Comparison of ENCODE assay signal across 8 cellular contexts in genomic region chr22:37659066-37659896, GRCh38. TPM values are rescaled to one million over a fixed set of nuclear protein-coding genes. Genes with fewer than 3 reads are reported as not detected.
DNase-seq lines count a peak whose midpoint lies in the region; ATAC-seq, FAIRE-seq and TF ChIP-seq lines count a peak whose summit lies in the region.

No MANE protein-coding gene starts in this region.

- peak overlapping the region; percentile 74 for H3K27ac Mint-ChIP-seq in Calu3 (ENCODE audit: unreplicated experiment)

- under 1% methylated on average over 48 of the region's 68 CpGs for WGBS in K562 (ENCODE audit: insufficient coverage, low coverage, missing lambda C conversion rate)
- WGBS in transverse colon (ENCODE audit: low coverage in 1 of 2), 2 donors = 1% methylated on average over 47 of the region's 68 CpGs; no CpG with 5 or more reads in 1 of the 2 donors

- CTCF ChIA-PET in Calu3 (lab: Charles Lee) = interaction anchor here (0.6 to 2.0 kb wide), 4 partner anchors 16 to 133 kb away, joined by 4 to 27 read pairs (median 7); partner anchors contain the start of gene GGA1
- CTCF ChIA-PET in K562 (lab: Yijun Ruan, JAX; ENCODE audit: low intra/inter-chr PET ratio) = no interaction called here

- FAIRE-seq in K562 (lab: Jason Lieb, UNC) = no peak

- TF ChIP-seq RAD21 in K562 (CRISPR knock-in tag; conservative IDR thresholded peaks at IDR 0.05 in 1 of 2, IDR thresholded peaks at IDR 0.05 in 1 of 2) = no peak

- peaks cover 46% of the 10 kb centered on the region for H3K79me2 ChIP-seq in Karpas-422 (ENCODE audit: low read length)
- H3K79me2 ChIP-seq in K562 (ENCODE audit: control insufficient read depth, insufficient read depth, low read length) = peaks cover 55% of the 10 kb centered on the region

- H3K36me3 Mint-ChIP-seq in Calu3 (ENCODE audit: insufficient read depth, unreplicated experiment) = peaks cover 27% of the 10 kb centered on the region

- TF ChIP-seq CTCF in Calu3 (IDR thresholded peaks at IDR 0.05; ENCODE audit: unreplicated experiment) = no peak
- no peak for TF ChIP-seq CTCF in K562 (IDR thresholded peaks at IDR 0.05 in 2 of 3, conservative IDR thresholded peaks at IDR 0.05 in 1 of 3; ENCODE audit: insufficient read depth in 2 of 3, low read depth in 1 of 3, low read length in 3 of 3)
- no peak for TF ChIP-seq CTCF in lower lobe of right lung (IDR thresholded peaks at IDR 0.05)
- no peak for TF ChIP-seq CTCF in transverse colon (IDR thresholded peaks at IDR 0.05)

- no peaks in the 10 kb centered on the region for H3K9me2 ChIP-seq in Karpas-422 (replicated peaks; ENCODE audit: insufficient read depth, low read length)

- H3K9me3 ChIP-seq in Karpas-422 (ENCODE audit: low read length) (no peaks in the 10 kb centered on the region), K562 (replicated peaks; ENCODE audit: control insufficient read depth, insufficient read depth, low read depth, low read length) (no peaks in the 10 kb centered on the region), lower lobe of right lung (no peaks in the 10 kb centered on the region), transverse colon (no peaks in the 10 kb centered on the region)

- peaks cover 3% of the 10 kb centered on the region; the same call in 1 of the 2 replicates for H3K36me3 ChIP-seq in Karpas-422 (ENCODE audit: insufficient read depth, low read length)
- H3K36me3 ChIP-seq in K562 (ENCODE audit: control insufficient read depth, insufficient read depth, low read length) = peaks cover 34% of the 10 kb centered on the region; the same call in 2 of the 3 replicates
- H3K36me3 ChIP-seq in lower lobe of right lung = no peaks in the 10 kb centered on the region
- no peaks in the 10 kb centered on the region for H3K36me3 ChIP-seq in transverse colon

- H3K9me3 Mint-ChIP-seq in Calu3 (ENCODE audit: low read depth, unreplicated experiment) = no peaks in the 10 kb centered on the region

- H3K4me1 ChIP-seq in Karpas-422 (ENCODE audit: low read length) = peaks cover 43% of the 10 kb centered on the region
- peaks cover 20 to 27% of the 10 kb centered on the region in 2 experiments for H3K4me1 ChIP-seq in K562 (replicated peaks in 1 of 2; ENCODE audit: control insufficient read depth in 2 of 2, insufficient read depth in 2 of 2, low read length in 2 of 2)
- H3K4me1 ChIP-seq in lower lobe of right lung = peaks cover 39% of the 10 kb centered on the region
- H3K4me1 ChIP-seq in transverse colon = peaks cover 24 to 72% (median 54%) of the 10 kb centered on the region in 4 donors

- H3K27me3 ChIP-seq in Karpas-422 (ENCODE audit: low read length) (no peaks in the 10 kb centered on the region), K562 (ENCODE audit: control insufficient read depth in 2 of 2, insufficient read depth in 2 of 2, low read length in 2 of 2) (no peaks in the 10 kb centered on the region), lower lobe of right lung (ENCODE audit: low read depth) (no peaks in the 10 kb centered on the region), transverse colon (no peaks in the 10 kb centered on the region)

- in situ Hi-C loops in K562 (cut with MboI) (no loop called here), transverse colon (cut with MboI; ENCODE audit: low pct_ligation_motif_present in 1 of 4, low pct_unique_long_range_greater_than_20kb in 1 of 4, low sequenced_read_pairs in 3 of 4) (no loop called here)

- H4K20me1 ChIP-seq in Karpas-422 (ENCODE audit: insufficient read depth, low read depth, low read length) (peaks cover 41% of the 10 kb centered on the region), K562 (replicated peaks; ENCODE audit: control insufficient read depth, insufficient read depth, low read length) (peaks cover 17% of the 10 kb centered on the region)

- peak overlapping the region; percentile 92 for H3K4me3 Mint-ChIP-seq in Calu3 (ENCODE audit: low read depth, unreplicated experiment)

- ATAC-seq in GM19467 (IDR thresholded peaks at IDR 0.05; ENCODE audit: unreplicated experiment) (peak; percentile 14), K562 (no peak), lower lobe of right lung (no peak)

- H3K9ac ChIP-seq in Karpas-422 (ENCODE audit: low read length) (peak overlapping the region; percentile 87), K562 (ENCODE audit: insufficient read depth in 1 of 2, low read depth in 2 of 2, low read length in 2 of 2) (peak overlapping the region; percentile 85 to 97)

- no peak overlapping the region for H2AFZ ChIP-seq in Karpas-422 (ENCODE audit: low read length)
- no peak overlapping the region for H2AFZ ChIP-seq in K562 (ENCODE audit: low read depth, low read length)

- intact Hi-C loops in Calu3 (cut with micrococcal nuclease; ENCODE audit: unreplicated experiment) = no loop called here
- intact Hi-C loops in K562 (cut with micrococcal nuclease) = no loop called here
- intact Hi-C loops in lower lobe of right lung (cut with DNase I) = no loop called here
- intact Hi-C loops in transverse colon (cut with DNase I; ENCODE audit: low total_unique reads) = no loop called here

- H3K4me3 ChIP-seq in Karpas-422 (ENCODE audit: low read length) (peak overlapping the region; percentile 78), K562 (peak overlapping the region; percentile 63), lower lobe of right lung (peak overlapping the region; percentile 48), transverse colon (peak overlapping the region; percentile 57 to 78 (median 69))

- H3K27me3 Mint-ChIP-seq in Calu3 (ENCODE audit: unreplicated experiment) = no peaks in the 10 kb centered on the region

- BruUV-seq in Calu3 (replicated peaks; lab: Mats Ljungman, UMichigan) (no TSS peak), K562 (replicated peaks; lab: Mats Ljungman, UMichigan) (TSS peak; percentile 67)

- H3K27ac ChIP-seq in Karpas-422 (ENCODE audit: low read length) = peak overlapping the region; percentile 71
- peak overlapping the region; percentile 88 for H3K27ac ChIP-seq in K562 (ENCODE audit: extremely low read depth, low read depth, low read length)
- no peak overlapping the region for H3K27ac ChIP-seq in lower lobe of right lung
- peak overlapping the region; percentile 87 to 93 (median 90) for H3K27ac ChIP-seq in transverse colon

- H3K4me1 Mint-ChIP-seq in Calu3 (ENCODE audit: low read depth, unreplicated experiment) = peaks cover 40% of the 10 kb centered on the region

- TF ChIP-seq POLR2A in K562 (conservative IDR thresholded peaks at IDR 0.05) (no peak), transverse colon (IDR thresholded peaks at IDR 0.05) (peak; percentile 72)

- TF ChIP-seq EP300 in K562 (IDR thresholded peaks at IDR 0.05; ENCODE audit: low read length) (no peak), transverse colon (IDR thresholded peaks at IDR 0.05; ENCODE audit: low read depth) (no peak)

- peaks cover 4% of the 10 kb centered on the region for H3K9me1 ChIP-seq in K562 (ENCODE audit: control insufficient read depth, insufficient read depth, low read length)

- DNase-seq in Calu3 (no peak), Karpas-422 (peak; percentile 75), K562 (ENCODE audit: extremely low read depth in 1 of 4, low spot score in 3 of 4) (peak in 3 of 4 experiments; percentile 38 to 55 (median 50)), lower lobe of right lung (peak; percentile 64), transverse colon (peak; percentile 81), activated gamma-delta T cell (lab: John Stamatoyannopoulos, UW) (no peak), NCI-H510A treated with DMSO at 0.1 percent for 48 hours (lab: John Stamatoyannopoulos, UW) (no peak)

- peak overlapping the region; percentile 96 for H3K4me2 ChIP-seq in Karpas-422 (ENCODE audit: low read depth, low read length, poor library complexity, severe bottlenecking)
- peak overlapping the region; percentile 92 for H3K4me2 ChIP-seq in K562 (ENCODE audit: insufficient read depth, low read length)

- POLR2A ChIA-PET in K562 (lab: Yijun Ruan, JAX) = interaction anchor here (0.7 to 1.7 kb wide), 7 partner anchors 14 to 117 kb away, joined by 3 to 12 read pairs (median 3); partner anchors contain the start of genes GGA1 and LGALS1

RNA-seq across cellular contexts. Expression of gene PDXP, which starts 0.8 kb away (rescaled TPM):
- 18.4 and 21.4 TPM in 2 replicates for total RNA-seq in Calu3 (2022)
- total RNA-seq in Karpas-422 (2014; rRNA removed; shearing (Covaris generic); ENCODE audit: low replicate concordance) = 75.3 and 78.9 TPM in 2 replicates
- 8.1 and 23.1 TPM in 2 replicates for total RNA-seq in K562 (2011; cell fraction: chromatin; rRNA removed; ENCODE audit: low replicate concordance)
- 20.8 and 21.3 TPM in 2 replicates for total RNA-seq in K562 (2011; cell fraction: nucleolus; rRNA removed)
- 19.4 and 21.3 TPM in 2 replicates for total RNA-seq in K562 (2011; cell fraction: nucleoplasm; rRNA removed)
- total RNA-seq in K562 (2014; rRNA removed) = 38.8 and 55.8 TPM in 2 replicates
- 27.6 and 29.0 TPM in 2 replicates for total RNA-seq in K562 (2014; rRNA removed; fragmentation: Illumina TruSeq; extraction: Trizol)
- total RNA-seq in K562 (2015; rRNA removed; fragmentation: Illumina TruSeq; extraction: Trizol) = 30.9 and 32.5 TPM in 2 replicates
- 47.5 and 50.0 TPM in 2 replicates for total RNA-seq in K562 (2021)
- 42.8 and 51.4 TPM in 2 replicates for polyA plus RNA-seq in K562 (2011; rRNA removed)
- 73.7 and 106 TPM in 2 replicates for polyA plus RNA-seq in K562 (2011; cell fraction: cytosol; rRNA removed)
- polyA plus RNA-seq in K562 (2011; cell fraction: nucleus; rRNA removed) = 34.8 and 35.2 TPM in 2 replicates
- 25.7 and 42.5 TPM in 2 replicates for polyA plus RNA-seq in K562 (2012)
- polyA plus RNA-seq in K562 (2014; fragmentation: Illumina TruSeq; extraction: Trizol) = 54.2 and 62.3 TPM in 2 replicates
- polyA plus RNA-seq in K562 (2014; fragmentation: Nextera tagmentation; extraction: Ambion mirVana) = 10 to 100 TPM in 1 of 2 experiments, 1 to 10 TPM in 1; 7.9 to 11.8 TPM
- 45.7 and 47.8 TPM in 2 replicates for polyA plus RNA-seq in K562 (2014; rRNA removed)
- 21.5 and 27.1 TPM in 2 replicates for polyA minus RNA-seq in K562 (2011; rRNA and poly(A)+ RNA removed)
- 30.1 and 30.4 TPM in 2 replicates for polyA minus RNA-seq in K562 (2011; cell fraction: cytosol; rRNA and poly(A)+ RNA removed)
- 8.6 and 12.3 TPM in 2 replicates for polyA minus RNA-seq in K562 (2011; cell fraction: nucleus; rRNA and poly(A)+ RNA removed)
- 3.9 TPM for total RNA-seq in lower lobe of right lung
- 100 to 1,000 TPM in 1 of 4 donors, 10 to 100 TPM in 3; 28.9 to 126 (median 50.7) TPM for total RNA-seq in transverse colon

RNA-seq across cellular contexts. Expression of gene LGALS1, which starts 16.2 kb away (rescaled TPM):
- 61.4 and 72.3 TPM in 2 replicates for total RNA-seq in Calu3 (2022)
- 288 and 308 TPM in 2 replicates for total RNA-seq in Karpas-422 (2014; rRNA removed; shearing (Covaris generic); ENCODE audit: low replicate concordance)
- 14.2 and 41.4 TPM in 2 replicates for total RNA-seq in K562 (2011; cell fraction: chromatin; rRNA removed; ENCODE audit: low replicate concordance)
- total RNA-seq in K562 (2011; cell fraction: nucleolus; rRNA removed) = 152 and 183 TPM in 2 replicates
- 99.6 and 131 TPM in 2 replicates for total RNA-seq in K562 (2011; cell fraction: nucleoplasm; rRNA removed)
- 373 and 487 TPM in 2 replicates for total RNA-seq in K562 (2014; rRNA removed)
- 94.3 and 160 TPM in 2 replicates for total RNA-seq in K562 (2014; rRNA removed; fragmentation: Illumina TruSeq; extraction: Trizol)
- total RNA-seq in K562 (2015; rRNA removed; fragmentation: Illumina TruSeq; extraction: Trizol) = 455 and 466 TPM in 2 replicates
- total RNA-seq in K562 (2021) = 330 and 373 TPM in 2 replicates
- 800 and 995 TPM in 2 replicates for polyA plus RNA-seq in K562 (2011; rRNA removed)
- 1,618 and 2,500 TPM in 2 replicates for polyA plus RNA-seq in K562 (2011; cell fraction: cytosol; rRNA removed)
- 492 and 635 TPM in 2 replicates for polyA plus RNA-seq in K562 (2011; cell fraction: nucleus; rRNA removed)
- 1,292 and 1,616 TPM in 2 replicates for polyA plus RNA-seq in K562 (2012)
- polyA plus RNA-seq in K562 (2014; fragmentation: Illumina TruSeq; extraction: Trizol) = 189 and 298 TPM in 2 replicates
- 100 to 1,000 TPM; 240 to 301 TPM for polyA plus RNA-seq in K562 (2014; fragmentation: Nextera tagmentation; extraction: Ambion mirVana)
- polyA plus RNA-seq in K562 (2014; rRNA removed) = 474 and 680 TPM in 2 replicates
- 187 and 354 TPM in 2 replicates for polyA minus RNA-seq in K562 (2011; rRNA and poly(A)+ RNA removed)
- 194 and 200 TPM in 2 replicates for polyA minus RNA-seq in K562 (2011; cell fraction: cytosol; rRNA and poly(A)+ RNA removed)
- polyA minus RNA-seq in K562 (2011; cell fraction: nucleus; rRNA and poly(A)+ RNA removed) = 64.1 and 86.9 TPM in 2 replicates
- total RNA-seq in lower lobe of right lung = 425 TPM
- total RNA-seq in transverse colon = 100 to 1,000 TPM; 196 to 558 (median 224) TPM

RNA-seq across cellular contexts. Expression of gene SH3BP1, which starts 19.8 kb away (rescaled TPM):
- total RNA-seq in Calu3 (2022) (13.0 and 17.6 TPM in 2 replicates), K562 (2014; rRNA removed) (18.6 and 21.2 TPM in 2 replicates), K562 (2014; rRNA removed; fragmentation: Illumina TruSeq; extraction: Trizol) (7.4 and 9.7 TPM in 2 replicates), K562 (2015; rRNA removed; fragmentation: Illumina TruSeq; extraction: Trizol) (9.3 and 9.4 TPM in 2 replicates), K562 (2021) (29.9 and 36.2 TPM in 2 replicates), lower lobe of right lung (34.8 TPM), transverse colon (100 to 1,000 TPM in 2 of 4 donors, 10 to 100 TPM in 2; 53.1 to 158 (median 84.7) TPM)
- 43.2 and 50.4 TPM in 2 replicates for total RNA-seq in Karpas-422 (2014; rRNA removed; shearing (Covaris generic); ENCODE audit: low replicate concordance)
- total RNA-seq in K562 (2011; cell fraction: chromatin; rRNA removed; ENCODE audit: low replicate concordance) = 27.4 and 84.8 TPM in 2 replicates
- 40.0 and 41.0 TPM in 2 replicates for total RNA-seq in K562 (2011; cell fraction: nucleolus; rRNA removed)
- 21.5 and 25.7 TPM in 2 replicates for total RNA-seq in K562 (2011; cell fraction: nucleoplasm; rRNA removed)
- polyA plus RNA-seq in K562 (2011; rRNA removed) (11.5 and 14.9 TPM in 2 replicates), K562 (2014; fragmentation: Illumina TruSeq; extraction: Trizol) (32.1 and 36.0 TPM in 2 replicates), K562 (2014; fragmentation: Nextera tagmentation; extraction: Ambion mirVana) (under 1 TPM; 0.10 to 0.17 TPM), K562 (2014; rRNA removed) (8.7 and 10.4 TPM in 2 replicates)
- polyA plus RNA-seq in K562 (2011; cell fraction: cytosol; rRNA removed) = 10.1 and 21.2 TPM in 2 replicates
- polyA plus RNA-seq in K562 (2011; cell fraction: nucleus; rRNA removed) = 23.7 and 33.6 TPM in 2 replicates
- 34.0 and 58.5 TPM in 2 replicates for polyA plus RNA-seq in K562 (2012)
- 16.7 and 17.5 TPM in 2 replicates for polyA minus RNA-seq in K562 (2011; rRNA and poly(A)+ RNA removed)
- polyA minus RNA-seq in K562 (2011; cell fraction: cytosol; rRNA and poly(A)+ RNA removed) = 12.7 and 19.9 TPM in 2 replicates
- polyA minus RNA-seq in K562 (2011; cell fraction: nucleus; rRNA and poly(A)+ RNA removed) = 13.7 and 15.5 TPM in 2 replicates

RNA-seq across cellular contexts. Expression of gene NOL12, which starts 26.9 kb away (rescaled TPM):
- total RNA-seq in Calu3 (2022) (23.7 and 26.8 TPM in 2 replicates), K562 (2014; rRNA removed) (40.9 and 42.2 TPM in 2 replicates), K562 (2014; rRNA removed; fragmentation: Illumina TruSeq; extraction: Trizol) (8.4 and 13.9 TPM in 2 replicates), K562 (2015; rRNA removed; fragmentation: Illumina TruSeq; extraction: Trizol) (29.1 and 33.7 TPM in 2 replicates), K562 (2021) (26.8 and 28.5 TPM in 2 replicates), lower lobe of right lung (23.0 TPM), transverse colon (100 to 1,000 TPM in 1 of 4 donors, 10 to 100 TPM in 3; 44.1 to 143 (median 57.2) TPM)
- total RNA-seq in Karpas-422 (2014; rRNA removed; shearing (Covaris generic); ENCODE audit: low replicate concordance) = 12.3 and 48.1 TPM in 2 replicates
- total RNA-seq in K562 (2011; cell fraction: chromatin; rRNA removed; ENCODE audit: low replicate concordance) = 24.1 and 61.4 TPM in 2 replicates
- 43.3 and 44.0 TPM in 2 replicates for total RNA-seq in K562 (2011; cell fraction: nucleolus; rRNA removed)
- total RNA-seq in K562 (2011; cell fraction: nucleoplasm; rRNA removed) = 30.8 and 31.2 TPM in 2 replicates
- polyA plus RNA-seq in K562 (2011; rRNA removed) (17.2 and 19.8 TPM in 2 replicates), K562 (2014; fragmentation: Illumina TruSeq; extraction: Trizol) (33.6 and 34.3 TPM in 2 replicates), K562 (2014; fragmentation: Nextera tagmentation; extraction: Ambion mirVana) (10 to 100 TPM in 1 of 2 experiments, 1 to 10 TPM in 1; 2.8 to 10.5 TPM), K562 (2014; rRNA removed) (40.8 and 41.4 TPM in 2 replicates)
- 19.6 and 24.7 TPM in 2 replicates for polyA plus RNA-seq in K562 (2011; cell fraction: cytosol; rRNA removed)
- polyA plus RNA-seq in K562 (2011; cell fraction: nucleus; rRNA removed) = 38.3 and 48.3 TPM in 2 replicates
- polyA plus RNA-seq in K562 (2012) = 25.1 and 27.1 TPM in 2 replicates
- polyA minus RNA-seq in K562 (2011; rRNA and poly(A)+ RNA removed) = 7.3 and 8.8 TPM in 2 replicates
- 8.7 and 12.7 TPM in 2 replicates for polyA minus RNA-seq in K562 (2011; cell fraction: cytosol; rRNA and poly(A)+ RNA removed)
- 7.2 and 10.0 TPM in 2 replicates for polyA minus RNA-seq in K562 (2011; cell fraction: nucleus; rRNA and poly(A)+ RNA removed)

RNA-seq across cellular contexts. Expression of gene TRIOBP, which starts 37.6 kb away (rescaled TPM):
- 85.3 and 86.5 TPM in 2 replicates for total RNA-seq in Calu3 (2022)
- 14.6 and 45.6 TPM in 2 replicates for total RNA-seq in Karpas-422 (2014; rRNA removed; shearing (Covaris generic); ENCODE audit: low replicate concordance)
- 9.1 and 30.1 TPM in 2 replicates for total RNA-seq in K562 (2011; cell fraction: chromatin; rRNA removed; ENCODE audit: low replicate concordance)
- total RNA-seq in K562 (2011; cell fraction: nucleolus; rRNA removed) = 16.3 and 16.6 TPM in 2 replicates
- total RNA-seq in K562 (2011; cell fraction: nucleoplasm; rRNA removed) = 9.3 and 13.8 TPM in 2 replicates
- 9.4 and 11.9 TPM in 2 replicates for total RNA-seq in K562 (2014; rRNA removed)
- 2.9 and 3.3 TPM in 2 replicates for total RNA-seq in K562 (2014; rRNA removed; fragmentation: Illumina TruSeq; extraction: Trizol)
- 4.0 and 4.6 TPM in 2 replicates for total RNA-seq in K562 (2015; rRNA removed; fragmentation: Illumina TruSeq; extraction: Trizol)
- 9.9 and 11.0 TPM in 2 replicates for total RNA-seq in K562 (2021)
- 6.7 and 9.9 TPM in 2 replicates for polyA plus RNA-seq in K562 (2011; rRNA removed)
- polyA plus RNA-seq in K562 (2011; cell fraction: cytosol; rRNA removed) = 6.9 and 10.9 TPM in 2 replicates
- polyA plus RNA-seq in K562 (2011; cell fraction: nucleus; rRNA removed) = 18.4 and 22.5 TPM in 2 replicates
- 6.7 and 16.8 TPM in 2 replicates for polyA plus RNA-seq in K562 (2012)
- 5.5 and 6.6 TPM in 2 replicates for polyA plus RNA-seq in K562 (2014; fragmentation: Illumina TruSeq; extraction: Trizol)
- polyA plus RNA-seq in K562 (2014; fragmentation: Nextera tagmentation; extraction: Ambion mirVana) = under 1 TPM; 0.24 TPM
- 13.2 and 13.8 TPM in 2 replicates for polyA plus RNA-seq in K562 (2014; rRNA removed)
- polyA minus RNA-seq in K562 (2011; rRNA and poly(A)+ RNA removed) = 7.9 and 10.8 TPM in 2 replicates
- polyA minus RNA-seq in K562 (2011; cell fraction: cytosol; rRNA and poly(A)+ RNA removed) = 3.1 and 3.9 TPM in 2 replicates
- polyA minus RNA-seq in K562 (2011; cell fraction: nucleus; rRNA and poly(A)+ RNA removed) = 5.8 and 8.2 TPM in 2 replicates
- total RNA-seq in lower lobe of right lung = 78.8 TPM
- 100 to 1,000 TPM; 121 to 265 (median 129) TPM for total RNA-seq in transverse colon

Comparison
In these comparisons a context has a peak if more than half of its experiments do, and no peak if none do; other contexts are left out.
1. DNase-seq: peak in Karpas-422 (single experiment), K562 (3 of 4), lower lobe of right lung (single experiment) and transverse colon (single experiment); none in Calu3 (single experiment), activated gamma-delta T cell (single experiment) and NCI-H510A treated with DMSO at 0.1 percent for 48 hours (single experiment).
2. Peak in every context shown above with its lines, with median percentiles within 50 percentile points of each other: H3K4me3 ChIP-seq.